Comparison of ENCODE assay signal across 12 cellular contexts in the genomic region with DNA sequence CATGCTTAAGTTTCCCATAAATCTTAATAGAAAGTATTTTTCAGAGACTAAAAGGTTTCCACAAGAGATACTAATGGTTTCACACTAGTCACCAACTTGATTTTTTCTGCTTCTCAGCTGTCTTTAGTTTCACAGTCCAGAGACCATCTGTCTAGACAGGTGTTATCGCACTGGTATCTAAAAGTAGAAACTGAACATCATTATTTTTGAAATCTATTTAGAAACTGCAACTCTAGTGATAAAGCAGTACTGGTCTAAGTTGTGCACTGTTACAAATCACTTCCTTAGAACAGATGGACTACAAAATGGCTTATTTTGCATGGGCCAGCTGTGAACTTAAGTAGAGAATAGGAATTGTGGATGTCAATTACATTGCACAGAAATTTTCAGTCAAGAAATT.
DNase-seq lines count a peak whose midpoint lies in the region; ATAC-seq and TF ChIP-seq lines count a peak whose summit lies in the region.
"Had no signal": no experiment of that assay in that cellular context is flagged by ENCODE, and none has a peak within 500 bp of the region (broad histone marks: within the 10 kb centered on the region; RNA-seq: fewer than 3 reads in every experiment).

No MANE protein-coding gene starts in this region.

- DNase-seq in GM06990 (ENCODE audit: extremely low read depth, insufficient read length) (peak; percentile 12), NCI-H146 (lab: John Stamatoyannopoulos, UW) (peak; percentile 31), osteocyte (ENCODE audit: extremely low spot score, unreplicated experiment) (no peak), ecto neural progenitor cell (ENCODE audit: low spot score) (no peak), COLO829 (ENCODE audit: low spot score) (no peak), superior temporal gyrus (ENCODE audit: extremely low spot score) (no peak)
- DNase-seq: ACHN, immature natural killer cell had no signal

- no peak overlapping the region for H3K27ac Mint-ChIP-seq in osteocyte (ENCODE audit: unreplicated experiment)
- H3K27ac Mint-ChIP-seq: immature natural killer cell had no signal

- H3K4me3 ChIP-seq in GM06990 (replicated peaks; ENCODE audit: low read depth, low read length) = no peak overlapping the region
- H3K4me3 ChIP-seq: ascending aorta had no signal

- H3K9me3 Mint-ChIP-seq in osteocyte (ENCODE audit: unreplicated experiment) = peaks cover 4% of the 10 kb centered on the region

- no peaks in the 10 kb centered on the region for H3K36me3 ChIP-seq in GM06990 (ENCODE audit: control insufficient read depth, insufficient read depth, low read length)
- H3K36me3 ChIP-seq: ascending aorta, neutrophil had no signal

- H3K4me3 Mint-ChIP-seq in osteocyte (ENCODE audit: unreplicated experiment) = no peak overlapping the region
- H3K4me3 Mint-ChIP-seq: immature natural killer cell had no signal

- peak; percentile 97 for ATAC-seq in GM19455 (IDR thresholded peaks at IDR 0.05; ENCODE audit: unreplicated experiment)
- ATAC-seq in HG02970 (IDR thresholded peaks at IDR 0.05; ENCODE audit: low FRiP score, unreplicated experiment) = peak; percentile 91

- TF ChIP-seq CTCF in GM06990 (IDR thresholded peaks at IDR 0.05; ENCODE audit: insufficient read depth, low read length, poor library complexity, severe bottlenecking) (no peak), osteocyte (IDR thresholded peaks at IDR 0.05) (no peak)

- H3K36me3 Mint-ChIP-seq in osteocyte (ENCODE audit: unreplicated experiment) = no peaks in the 10 kb centered on the region
- H3K36me3 Mint-ChIP-seq: immature natural killer cell had no signal

- H3K27me3 Mint-ChIP-seq in osteocyte (ENCODE audit: unreplicated experiment) = no peaks in the 10 kb centered on the region

- H3K27me3 ChIP-seq in GM06990 (replicated peaks; ENCODE audit: control insufficient read depth, insufficient read depth, low read length) = no peaks in the 10 kb centered on the region
- H3K27me3 ChIP-seq: ascending aorta, neutrophil had no signal

- no peaks in the 10 kb centered on the region for H3K4me1 Mint-ChIP-seq in osteocyte (ENCODE audit: unreplicated experiment)
- H3K4me1 Mint-ChIP-seq: immature natural killer cell had no signal

Comparison
In these comparisons a context has a peak if more than half of its experiments do, and no peak if none do; other contexts are left out.
1. DNase-seq: peak in GM06990 (single experiment) and NCI-H146 (single experiment); none in osteocyte (single experiment), ecto neural progenitor cell (single experiment), COLO829 (single experiment) and superior temporal gyrus (single experiment).